In genomic region chr3:132417695-132418520, GRCh38 we compare ENCODE assay signal across 8 cellular contexts. TPM values are rescaled to one million over a fixed set of nuclear protein-coding genes. Genes with fewer than 3 reads are reported as not detected.
DNase-seq lines count a peak whose midpoint lies in the region; ATAC-seq and TF ChIP-seq lines count a peak whose summit lies in the region.

No MANE protein-coding gene starts in this region.

- intact Hi-C loops in CD4-positive, alpha-beta memory T cell (cut with micrococcal nuclease): loop anchor here (1.0 to 10.0 kb wide), 8 partner anchors 242 to 1671 kb away; partner anchors contain the start of genes ASTE1, ATP2C1, CDV3 and MRPL3
- intact Hi-C loops in natural killer cell (cut with micrococcal nuclease): loop anchor here (2.0 to 10.0 kb wide), 4 partner anchors 304 to 1523 kb away; partner anchors contain the start of genes ASTE1, ATP2C1, CDV3 and NEK11

- H3K9me3 Mint-ChIP-seq in CD4-positive, alpha-beta memory T cell: peaks cover 0 to 2% (median 0%) of the 10 kb centered on the region in 8 donors
- H3K9me3 Mint-ChIP-seq in activated CD4-positive, alpha-beta memory T cell treated with anti-CD3 and anti-CD28 coated beads, Interleukin-2, amount 10 ng/mL, durations not matched to agents 7 days and 5 days: no peaks in the 10 kb centered on the region
- H3K9me3 Mint-ChIP-seq in natural killer cell: no peaks in the 10 kb centered on the region

- peak overlapping the region; percentile 84 to 89 for H3K4me3 ChIP-seq in CD4-positive, alpha-beta memory T cell (ENCODE audit: low read length in 2 of 2)
- H3K4me3 ChIP-seq in fibroblast of lung (replicated peaks in 1 of 4; ENCODE audit: control extremely low read depth in 1 of 4, insufficient read depth in 1 of 4, low read depth in 3 of 4, low read length in 4 of 4) (peak overlapping the region; percentile 67 to 99 (median 96)), thymus (ENCODE audit: low read length) (peak overlapping the region; percentile 98)

- H3K9me3 ChIP-seq in CD4-positive, alpha-beta memory T cell (ENCODE audit: control insufficient read depth in 1 of 2, low read length in 2 of 2): no peaks in the 10 kb centered on the region
- no peaks in the 10 kb centered on the region for H3K9me3 ChIP-seq in fibroblast of lung (ENCODE audit: control insufficient read depth, insufficient read depth, low read depth, low read length)
- H3K9me3 ChIP-seq in thymus (ENCODE audit: control insufficient read depth): no peaks in the 10 kb centered on the region

- POLR2A ChIA-PET in CD4-positive, alpha-beta memory T cell (lab: Charles Lee; ENCODE audit: partially characterized antibody): interaction anchor here (0.8 to 2.3 kb wide), 15 partner anchors 10 to 1672 kb away, joined by 3 to 10 read pairs (median 5); partner anchors contain the start of genes ASTE1, ATP2C1, CDV3 and NEK11
- POLR2A ChIA-PET in activated CD4-positive, alpha-beta memory T cell treated with anti-CD3 and anti-CD28 coated beads, Interleukin-2, amount 10 ng/mL, durations not matched to agents 7 days and 5 days (lab: Charles Lee): interaction anchor here (0.8 to 2.2 kb wide), 18 partner anchors 9 to 1392 kb away, joined by 3 to 15 read pairs (median 4); partner anchors contain the start of genes ACAD11, ASTE1, CDV3 and NEK11

- H3K4me1 Mint-ChIP-seq in CD4-positive, alpha-beta memory T cell: peaks cover 21 to 39% (median 30%) of the 10 kb centered on the region in 4 donors
- peaks cover 34% of the 10 kb centered on the region for H3K4me1 Mint-ChIP-seq in activated CD4-positive, alpha-beta memory T cell treated with anti-CD3 and anti-CD28 coated beads, Interleukin-2, amount 10 ng/mL, durations not matched to agents 7 days and 5 days
- H3K4me1 Mint-ChIP-seq in natural killer cell: peaks cover 15 to 22% of the 10 kb centered on the region in 2 donors

- peak in 2 of 5 donors; percentile 29 to 69 for DNase-seq in CD4-positive, alpha-beta memory T cell
- DNase-seq in NCI-H460 (ENCODE audit: extremely low read depth, low read depth): peak; percentile 26
- DNase-seq in activated CD4-positive, alpha-beta memory T cell treated with anti-CD3 and anti-CD28 coated beads, Interleukin-2, amount 10 ng/mL, durations not matched to agents 7 days and 5 days: peak; percentile 60
- peak; percentile 76 to 77 for DNase-seq in fibroblast of lung (ENCODE audit: low read depth in 2 of 2)
- no peak for DNase-seq in natural killer cell

- H3K4me1 ChIP-seq in CD4-positive, alpha-beta memory T cell (ENCODE audit: insufficient read depth, low read length): peaks cover 23% of the 10 kb centered on the region
- peaks cover 5% of the 10 kb centered on the region for H3K4me1 ChIP-seq in fibroblast of lung (ENCODE audit: control insufficient read depth, extremely low read depth, insufficient read depth, low read length)
- H3K4me1 ChIP-seq in thymus (ENCODE audit: control insufficient read depth, insufficient read depth, low read length): no peaks in the 10 kb centered on the region

- no peaks in the 10 kb centered on the region for H3K36me3 ChIP-seq in CD4-positive, alpha-beta memory T cell (ENCODE audit: insufficient read depth, low read length)
- H3K36me3 ChIP-seq in fibroblast of lung (ENCODE audit: control insufficient read depth, insufficient read depth, low read length): no peaks in the 10 kb centered on the region
- H3K36me3 ChIP-seq in thymus (ENCODE audit: control insufficient read depth, insufficient read depth): no peaks in the 10 kb centered on the region

- H3K4me2 ChIP-seq in fibroblast of lung (ENCODE audit: extremely low read depth, insufficient read depth, low read length): peak overlapping the region; percentile 84

- H3K36me3 Mint-ChIP-seq in CD4-positive, alpha-beta memory T cell: peaks cover 7 to 20% of the 10 kb centered on the region in 2 donors
- H3K36me3 Mint-ChIP-seq in activated CD4-positive, alpha-beta memory T cell treated with anti-CD3 and anti-CD28 coated beads, Interleukin-2, amount 10 ng/mL, durations not matched to agents 7 days and 5 days (ENCODE audit: low read depth): peaks cover 8% of the 10 kb centered on the region
- no peaks in the 10 kb centered on the region for H3K36me3 Mint-ChIP-seq in natural killer cell

- CTCF ChIA-PET in CD4-positive, alpha-beta memory T cell (lab: Charles Lee; ENCODE audit: partially characterized antibody): interaction anchor here (1.5 kb wide), 1 partner anchor 66 kb away, joined by 4 read pairs; no protein-coding TSS in a partner anchor
- CTCF ChIA-PET in activated CD4-positive, alpha-beta memory T cell treated with anti-CD3 and anti-CD28 coated beads, Interleukin-2, amount 10 ng/mL, durations not matched to agents 7 days and 5 days (lab: Charles Lee): interaction anchor here (1.1 to 2.1 kb wide), 3 partner anchors 18 to 129 kb away, joined by 3 to 9 read pairs (median 3); no protein-coding TSS in a partner anchor

- H3K27ac ChIP-seq in CD4-positive, alpha-beta memory T cell (ENCODE audit: low read depth, low read length): peak overlapping the region; percentile 82
- H3K27ac ChIP-seq in fibroblast of lung (ENCODE audit: insufficient read depth, low read length) (peak overlapping the region; percentile 82), thymus (ENCODE audit: low read depth) (peak overlapping the region; percentile 95)

- H3K4me3 Mint-ChIP-seq in CD4-positive, alpha-beta memory T cell: peak overlapping the region; percentile 96 to 100 (median 99)
- peak overlapping the region; percentile 99 for H3K4me3 Mint-ChIP-seq in activated CD4-positive, alpha-beta memory T cell treated with anti-CD3 and anti-CD28 coated beads, Interleukin-2, amount 10 ng/mL, durations not matched to agents 7 days and 5 days
- peak overlapping the region; percentile 99 for H3K4me3 Mint-ChIP-seq in natural killer cell

- no peaks in the 10 kb centered on the region for H4K20me1 ChIP-seq in fibroblast of lung (ENCODE audit: control insufficient read depth, extremely low read depth, insufficient read depth, low read length)

- H3K27me3 Mint-ChIP-seq in CD4-positive, alpha-beta memory T cell: no peaks in the 10 kb centered on the region
- no peaks in the 10 kb centered on the region for H3K27me3 Mint-ChIP-seq in activated CD4-positive, alpha-beta memory T cell treated with anti-CD3 and anti-CD28 coated beads, Interleukin-2, amount 10 ng/mL, durations not matched to agents 7 days and 5 days
- H3K27me3 Mint-ChIP-seq in natural killer cell (ENCODE audit: low read depth in 2 of 2): no peaks in the 10 kb centered on the region

- H2AFZ ChIP-seq in fibroblast of lung (ENCODE audit: low read length): peak overlapping the region; percentile 56

- H3K27me3 ChIP-seq in CD4-positive, alpha-beta memory T cell (ENCODE audit: insufficient read depth, low read length): no peaks in the 10 kb centered on the region
- no peaks in the 10 kb centered on the region for H3K27me3 ChIP-seq in fibroblast of lung (ENCODE audit: control insufficient read depth, insufficient read depth, low read length)
- H3K27me3 ChIP-seq in thymus (ENCODE audit: control insufficient read depth, insufficient read depth): no peaks in the 10 kb centered on the region

- H3K79me2 ChIP-seq in fibroblast of lung (ENCODE audit: control insufficient read depth, insufficient read depth, low read length): peaks cover 49% of the 10 kb centered on the region

- WGBS in thymus: under 1% methylated on average over 32 of the region's 32 CpGs

- no peak for TF ChIP-seq CTCF in fibroblast of lung (conservative IDR thresholded peaks at IDR 0.05 in 1 of 2, IDR thresholded peaks at IDR 0.05 in 1 of 2; ENCODE audit: low read depth in 1 of 2, low read length in 2 of 2)
- TF ChIP-seq CTCF in natural killer cell (IDR thresholded peaks at IDR 0.05): no peak

- peak overlapping the region; percentile 95 to 99 (median 98) for H3K27ac Mint-ChIP-seq in CD4-positive, alpha-beta memory T cell
- peak overlapping the region; percentile 95 for H3K27ac Mint-ChIP-seq in activated CD4-positive, alpha-beta memory T cell treated with anti-CD3 and anti-CD28 coated beads, Interleukin-2, amount 10 ng/mL, durations not matched to agents 7 days and 5 days
- peak overlapping the region; percentile 84 to 95 for H3K27ac Mint-ChIP-seq in natural killer cell

- ATAC-seq in GM19043 (IDR thresholded peaks at IDR 0.05; ENCODE audit: low read depth, unreplicated experiment) (peak; percentile 40), HG03196 (IDR thresholded peaks at IDR 0.05; ENCODE audit: unreplicated experiment) (peak; percentile 53), natural killer cell (peak; percentile 31 to 53 (median 40))

- H3K9ac ChIP-seq in fibroblast of lung (ENCODE audit: insufficient read depth, low read length): peak overlapping the region; percentile 81

RNA-seq across cellular contexts. Expression of gene DNAJC13, which starts 0.6 kb away (rescaled TPM):
- total RNA-seq in CD4-positive, alpha-beta memory T cell: 10 to 100 TPM; 43.1 to 43.5 TPM
- polyA plus RNA-seq in CD4-positive, alpha-beta memory T cell: 10 to 100 TPM in 1 of 2 donors, 1 to 10 TPM in 1; 7.4 to 10.5 TPM
- total RNA-seq in NCI-H460 (2014; rRNA removed; shearing (Covaris generic)): 24.8 and 30.6 TPM in 2 replicates
- 12.9 and 18.7 TPM in 2 replicates for polyA plus RNA-seq in NCI-H460 (2014; cell fraction: nucleus; rRNA removed)
- 10 to 100 TPM; 31.0 to 36.7 TPM for total RNA-seq in activated CD4-positive, alpha-beta memory T cell treated with anti-CD3 and anti-CD28 coated beads, Interleukin-2, amount 10 ng/mL, durations not matched to agents 7 days and 5 days
- total RNA-seq in fibroblast of lung: 65.7 and 89.0 TPM in 2 replicates
- polyA plus RNA-seq in fibroblast of lung: 50.8 and 56.3 TPM in 2 replicates
- 30.7 and 35.4 TPM in 2 replicates for polyA plus RNA-seq in fibroblast of lung (2012)
- 12.9 and 18.1 TPM in 2 replicates for polyA minus RNA-seq in fibroblast of lung (ENCODE audit: low replicate concordance)
- 10 to 100 TPM; 30.5 to 44.0 (median 42.9) TPM for total RNA-seq in natural killer cell
- 9.9 TPM for polyA plus RNA-seq in thymus
